8 cellular contexts compared by ENCODE assay signal in the genomic region with DNA sequence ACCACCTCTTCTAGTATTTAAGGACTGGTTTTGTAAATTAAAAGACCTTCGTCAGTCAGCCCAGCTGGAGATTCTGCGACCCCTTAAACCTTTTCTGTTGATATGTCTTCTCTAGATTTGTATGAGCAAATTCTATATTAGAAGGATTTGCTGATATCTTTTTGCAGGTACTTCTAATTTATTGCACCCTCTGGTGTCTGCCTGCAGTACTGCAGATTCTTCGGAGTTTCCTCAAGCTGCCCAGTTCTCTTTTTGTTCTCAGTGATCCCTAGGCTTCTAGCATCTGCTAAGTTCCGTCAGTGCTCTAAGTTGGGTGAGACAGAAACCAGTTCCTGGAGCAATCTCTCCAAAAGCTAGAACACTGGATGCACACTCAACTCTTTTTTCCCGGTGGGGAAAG.
A peak's percentile ranks its signal among the peaks of the same experiment; 100 is the strongest.
DNase-seq lines count a peak whose midpoint lies in the region; ATAC-seq, FAIRE-seq and TF ChIP-seq lines count a peak whose summit lies in the region.

No MANE protein-coding gene starts in this region.

- H3K4me2 ChIP-seq in SU-DHL-6 (ENCODE audit: low read depth, low read length, poor library complexity, severe bottlenecking) (no peak overlapping the region), HepG2 (ENCODE audit: low read depth, low read length) (no peak overlapping the region)

- H3K4me1 ChIP-seq in HepG2 (ENCODE audit: insufficient read depth, low read length), result no peaks in the 10 kb centered on the region

- H3K9me3 ChIP-seq in SU-DHL-6 (ENCODE audit: insufficient read depth, low read length) (no peaks in the 10 kb centered on the region), HepG2 (ENCODE audit: low read length) (no peaks in the 10 kb centered on the region)

- H3K4me3 ChIP-seq in Jurkat, Clone E6-1 (ENCODE audit: low read length), result no peak overlapping the region
- H3K4me3 ChIP-seq in SU-DHL-6 (ENCODE audit: insufficient read depth, low read length, poor library complexity, severe bottlenecking), result no peak overlapping the region
- H3K4me3 ChIP-seq in cardiac fibroblast (replicated peaks in 1 of 2; ENCODE audit: low read depth in 2 of 2, low read length in 2 of 2), result no peak overlapping the region
- H3K4me3 ChIP-seq in HepG2 (replicated peaks in 1 of 3; ENCODE audit: insufficient read depth in 1 of 3, low read depth in 2 of 3, low read length in 3 of 3), result no peak overlapping the region

- TF ChIP-seq RAD21 in HepG2 (CRISPR knock-in tag; IDR thresholded peaks at IDR 0.05), result no peak

- peak; percentile 33 for TF ChIP-seq CTCF in SU-DHL-6 (IDR thresholded peaks at IDR 0.05; ENCODE audit: insufficient read depth, low read length, poor library complexity, severe bottlenecking)
- peak; percentile 78 for TF ChIP-seq CTCF in cardiac fibroblast (IDR thresholded peaks at IDR 0.05; ENCODE audit: low read depth, low read length)
- peak; percentile 63 for TF ChIP-seq CTCF in HepG2 (CRISPR knock-in tag; IDR thresholded peaks at IDR 0.05)

- H3K79me2 ChIP-seq in SU-DHL-6 (ENCODE audit: insufficient read depth, low read length) (no peaks in the 10 kb centered on the region), HepG2 (ENCODE audit: insufficient read depth, low read length) (no peaks in the 10 kb centered on the region)

- H3F3A ChIP-seq in SU-DHL-6 (ENCODE audit: insufficient read depth), result no peaks in the 10 kb centered on the region

- H2AFZ ChIP-seq in SU-DHL-6 (ENCODE audit: low read depth, low read length, severe bottlenecking) (no peak overlapping the region), HepG2 (ENCODE audit: low read length) (no peak overlapping the region)

- POLR2A ChIA-PET in HepG2 (lab: Yijun Ruan, JAX), result interaction anchor here (0.9 kb wide), 1 partner anchor 279 kb away, joined by 3 read pairs; no protein-coding TSS in a partner anchor

- under 1% methylated on average over 5 of the region's 5 CpGs for WGBS in HepG2 (ENCODE audit: low lambda C conversion rate)

- CTCF ChIA-PET in HepG2 (lab: Yijun Ruan, JAX; ENCODE audit: low intra/inter-chr PET ratio, low total read pairs), result interaction anchor here (1.7 to 3.7 kb wide), 2 partner anchors 115 to 279 kb away, joined by 11 to 32 read pairs; no protein-coding TSS in a partner anchor

- peak; percentile 69 for FAIRE-seq in HepG2 (lab: Jason Lieb, UNC)

- H3K36me3 ChIP-seq in SU-DHL-6 (ENCODE audit: low read length) (no peaks in the 10 kb centered on the region), HepG2 (replicated peaks in 1 of 2; ENCODE audit: control insufficient read depth in 1 of 2, insufficient read depth in 2 of 2, low read length in 2 of 2) (no peaks in the 10 kb centered on the region)

- no TSS peak for BruUV-seq in HepG2 (replicated peaks; lab: Mats Ljungman, UMichigan)

- TF ChIP-seq EP300 in HepG2 (IDR thresholded peaks at IDR 0.05; ENCODE audit: low read depth in 2 of 2, low read length in 2 of 2), result no peak
- no peak for TF ChIP-seq EP300 in HepG2 (CRISPR knock-in tag; IDR thresholded peaks at IDR 0.05; ENCODE audit: borderline replicate concordance)

- H3K27me3 ChIP-seq in SU-DHL-6 (ENCODE audit: low read length) (no peaks in the 10 kb centered on the region), HepG2 (ENCODE audit: control insufficient read depth in 1 of 2, insufficient read depth in 2 of 2, low read length in 2 of 2) (no peaks in the 10 kb centered on the region)

- in situ Hi-C loops in HepG2 (cut with HindIII; ENCODE audit: extremely low pct_ligation_motif_present, low pct_unique_long_range_greater_than_20kb), result loop anchor here (5.0 kb wide), 2 partner anchors 114 to 279 kb away; no protein-coding TSS in a partner anchor

- H3K27ac ChIP-seq in SU-DHL-6 (ENCODE audit: low read depth, low read length) (no peak overlapping the region), HepG2 (ENCODE audit: extremely low read length, insufficient read depth, low read length) (no peak overlapping the region)

- ATAC-seq in GM21528 (IDR thresholded peaks at IDR 0.05; ENCODE audit: low FRiP score, unreplicated experiment), result peak; percentile 81
- peak; percentile 48 for ATAC-seq in HepG2
- no peak for ATAC-seq in esophagus mucosa

- H4K20me1 ChIP-seq in SU-DHL-6 (ENCODE audit: low read depth, low read length) (no peaks in the 10 kb centered on the region), HepG2 (ENCODE audit: insufficient read depth, low read length) (no peaks in the 10 kb centered on the region)

- H3K9ac ChIP-seq in SU-DHL-6 (ENCODE audit: low read length), result no peak overlapping the region
- H3K9ac ChIP-seq in HepG2 (ENCODE audit: insufficient read depth, low read depth, low read length), result no peak overlapping the region

- intact Hi-C loops in HepG2 (cut with micrococcal nuclease; ENCODE audit: unreplicated experiment), result loop anchor here (1.0 kb wide), 2 partner anchors 114 to 279 kb away; no protein-coding TSS in a partner anchor

- H3K9me2 ChIP-seq in SU-DHL-6 (replicated peaks; ENCODE audit: insufficient read depth, low read length), result no peaks in the 10 kb centered on the region

- DNase-seq in GM04504 (ENCODE audit: low read depth) (peak; percentile 11), cardiac fibroblast (ENCODE audit: low read depth in 2 of 2) (peak; percentile 68 to 70), HepG2 (ENCODE audit: low spot score) (peak; percentile 16)
- peak; percentile 63 for DNase-seq in Jurkat, Clone E6-1 (ENCODE audit: low read depth, low spot score)
- DNase-seq in stimulated activated CD8-positive, alpha-beta memory T cell treated with anti-CD3 and anti-CD28 coated beads, Interleukin-4, amount 100 ng/mL, for 48 hours, result peak; percentile 69

- TF ChIP-seq POLR2A in HepG2 (IDR thresholded peaks at IDR 0.05; ENCODE audit: insufficient read depth in 1 of 2, low read depth in 2 of 2, low read length in 2 of 2), result no peak

TF ChIP-seq in HepG2, 621 proteins besides CTCF, POLR2A, EP300 and RAD21:
- TF ChIP-seq STAG1 (CRISPR knock-in tag; IDR thresholded peaks at IDR 0.05) (peak; percentile 35; the same call in 1 of the 2 replicates), SMC3 (IDR thresholded peaks at IDR 0.05; ENCODE audit: low read length) (peak; percentile 85), ZBTB1 (CRISPR knock-in tag; IDR thresholded peaks at IDR 0.05; ENCODE audit: borderline replicate concordance) (no peak)

Comparison
In these comparisons a context has a peak if more than half of its experiments do, and no peak if none do; other contexts are left out.
1. DNase-seq: peak in every context shown above with its lines; median percentile 69 in cardiac fibroblast; 69 in stimulated activated CD8-positive, alpha-beta memory T cell treated with anti-CD3 and anti-CD28 coated beads, Interleukin-4, amount 100 ng/mL, for 48 hours; 63 in Jurkat, Clone E6-1; 16 in HepG2; 11 in GM04504.